23 cellular contexts compared by ENCODE assay signal in genomic region chr1:55812281-55812680, GRCh38.
DNase-seq lines count a peak whose midpoint lies in the region; ATAC-seq and TF ChIP-seq lines count a peak whose summit lies in the region.
"Had no signal": no experiment of that assay in that cellular context is flagged by ENCODE, and none has a peak within 500 bp of the region (broad histone marks: within the 10 kb centered on the region; RNA-seq: fewer than 3 reads in every experiment).

No MANE protein-coding gene starts in this region.

- no peaks in the 10 kb centered on the region for H3K36me3 ChIP-seq in HEK293 (ENCODE audit: control insufficient read depth in 2 of 2, insufficient read depth in 1 of 2, low read length in 2 of 2)
- H3K36me3 ChIP-seq in subcutaneous abdominal adipose tissue (ENCODE audit: control insufficient read depth in 5 of 5, insufficient read depth in 5 of 5, low read length in 5 of 5): no peaks in the 10 kb centered on the region
- H3K36me3 ChIP-seq: BLaER1, suprapubic skin had no signal

- CTCF ChIA-PET in HEK293 (lab: Yijun Ruan, JAX): no interaction called here

- peaks cover 20% of the 10 kb centered on the region for H3K9me3 Mint-ChIP-seq in chondrocyte (ENCODE audit: low read depth)

- H3K4me1 ChIP-seq in HEK293 (ENCODE audit: control insufficient read depth, insufficient read depth, low read length) (peaks cover 5% of the 10 kb centered on the region; the same call in 1 of the 2 replicates), right cardiac atrium (ENCODE audit: control insufficient read depth, insufficient read depth, low read length) (no peaks in the 10 kb centered on the region), subcutaneous abdominal adipose tissue (ENCODE audit: control insufficient read depth in 5 of 5, insufficient read depth in 5 of 5, low read length in 5 of 5) (peaks cover 0 to 16% (median 10%) of the 10 kb centered on the region in 5 donors)

- TF ChIP-seq CTCF in HEK293 (tag by site-specific recombination; IDR thresholded peaks at IDR 0.05): no peak
- TF ChIP-seq CTCF in chondrocyte (IDR thresholded peaks at IDR 0.05): no peak

- POLR2A ChIA-PET in HEK293 (lab: Yijun Ruan, JAX): no interaction called here

- peak; percentile 34 to 47 for ATAC-seq in right cardiac atrium
- ATAC-seq: natural killer cell had no signal

- H3K27ac Mint-ChIP-seq in chondrocyte (ENCODE audit: unreplicated experiment): no peak overlapping the region
- H3K27ac Mint-ChIP-seq: immature natural killer cell, natural killer cell had no signal

- H3K4me3 Mint-ChIP-seq in chondrocyte (ENCODE audit: unreplicated experiment): no peak overlapping the region
- H3K4me3 Mint-ChIP-seq: immature natural killer cell, natural killer cell had no signal

- H3K27ac ChIP-seq in HEK293 (ENCODE audit: extremely low read depth, low read depth, low read length) (no peak overlapping the region), right cardiac atrium (ENCODE audit: low read length) (no peak overlapping the region), subcutaneous abdominal adipose tissue (ENCODE audit: low read depth, low read length) (peak overlapping the region; percentile 15)
- H3K27ac ChIP-seq: BLaER1, parathyroid adenoma, suprapubic skin had no signal

- H3K4me3 ChIP-seq in HEK293 (ENCODE audit: low read depth, low read length) (no peak overlapping the region), right cardiac atrium (ENCODE audit: low read length) (no peak overlapping the region), subcutaneous abdominal adipose tissue (ENCODE audit: low read depth in 1 of 5, low read length in 5 of 5) (no peak overlapping the region)
- H3K4me3 ChIP-seq: BLaER1, smooth muscle cell, suprapubic skin had no signal

- peak; percentile 30 for DNase-seq in amniotic epithelial cell (ENCODE audit: low read depth)
- DNase-seq in right cardiac atrium: no peak
- no peak for DNase-seq in hippocampal formation (lab: John Stamatoyannopoulos, UW)
- DNase-seq in amygdala (lab: John Stamatoyannopoulos, UW): no peak
- DNase-seq in NK-92 treated with Interleukin-12 subunit alpha and Interleukin-12 subunit beta, amount 100 ng/mL, for 24 hours (lab: John Stamatoyannopoulos, UW): no peak
- no peak for DNase-seq in chondrocyte (ENCODE audit: low spot score)
- DNase-seq: activated CD4-positive, alpha-beta T cell treated with anti-CD3 and anti-CD28 coated beads, Interleukin-2, amount 50 U/mL, for 4 hours; activated naive CD4-positive, alpha-beta T cell treated with Interleukin-2 at 50 U/mL for 16 hours; activated T-cell treated with anti-CD3 and anti-CD28 coated beads for 4 hours; dermis blood vessel endothelial cell; head of caudate nucleus; immature natural killer cell; MM.1S; natural killer cell; NCI-H1694 treated with DMSO at 0.1 percent for 48 hours; stimulated activated CD8-positive, alpha-beta memory T cell treated with anti-CD3 and anti-CD28 coated beads, Interleukin-4, amount 100 ng/mL, for 48 hours; T-helper 1 cell had no signal

- H3K36me3 Mint-ChIP-seq in chondrocyte (ENCODE audit: low read depth): peaks cover 9% of the 10 kb centered on the region

- peaks cover 15% of the 10 kb centered on the region for H3K4me1 Mint-ChIP-seq in chondrocyte (ENCODE audit: low read depth)
- H3K4me1 Mint-ChIP-seq: natural killer cell had no signal

- H3K27me3 ChIP-seq in right cardiac atrium (ENCODE audit: control insufficient read depth, insufficient read depth) (no peaks in the 10 kb centered on the region), subcutaneous abdominal adipose tissue (ENCODE audit: control insufficient read depth in 5 of 5, insufficient read depth in 4 of 5, low read length in 5 of 5) (no peaks in the 10 kb centered on the region)
- H3K27me3 ChIP-seq: BLaER1, suprapubic skin had no signal

- intact Hi-C loops in right cardiac atrium (cut with DNase I): no loop called here

- H3K9ac ChIP-seq in subcutaneous abdominal adipose tissue (ENCODE audit: low read length in 5 of 5): no peak overlapping the region
- H3K9ac ChIP-seq: BLaER1, parathyroid adenoma had no signal

- H3K27me3 Mint-ChIP-seq in chondrocyte (ENCODE audit: low read depth): no peaks in the 10 kb centered on the region

- H3K9me3 ChIP-seq in HEK293 (ENCODE audit: control insufficient read depth, insufficient read depth, low read depth, low read length): no peaks in the 10 kb centered on the region
- no peaks in the 10 kb centered on the region for H3K9me3 ChIP-seq in right cardiac atrium (ENCODE audit: control insufficient read depth, low read length)
- no peaks in the 10 kb centered on the region for H3K9me3 ChIP-seq in subcutaneous abdominal adipose tissue (ENCODE audit: control insufficient read depth in 5 of 5, low read length in 5 of 5)
- H3K9me3 ChIP-seq: suprapubic skin had no signal

TF ChIP-seq in HEK293, 187 proteins besides CTCF, POLR2A, EP300 and RAD21:
- TF ChIP-seq TRIM28 (IDR thresholded peaks at IDR 0.05; ENCODE audit: borderline replicate concordance, low read length) (0 out of 2 replicates have a peak, but pooled peaks have one; percentile 18), ZNF335 (tag by site-specific recombination; conservative IDR thresholded peaks at IDR 0.05) (no peak)
